17 cellular contexts compared by ENCODE assay signal in the genomic region with DNA sequence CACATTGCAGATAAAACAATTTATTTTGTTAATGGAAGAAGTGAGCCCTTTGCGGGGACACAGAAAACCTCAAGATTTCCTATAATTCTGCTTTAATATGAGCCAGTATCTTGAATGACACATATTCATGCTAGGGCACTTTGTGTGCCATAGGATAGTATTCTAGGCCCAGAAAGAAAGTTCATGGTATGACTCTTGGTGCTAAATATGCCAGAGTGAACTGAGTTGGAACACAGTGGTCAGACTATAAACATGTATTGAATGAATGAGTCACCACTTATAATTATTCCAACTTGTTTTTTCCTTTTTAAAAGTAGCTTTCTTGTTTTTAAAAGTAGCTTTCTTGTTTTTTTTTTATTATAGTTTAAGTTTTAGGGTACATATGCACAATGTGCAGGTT. TPM values are rescaled to one million over a fixed set of nuclear protein-coding genes. Genes with fewer than 3 reads are reported as not detected.
DNase-seq lines count a peak whose midpoint lies in the region; ATAC-seq, FAIRE-seq and TF ChIP-seq lines count a peak whose summit lies in the region.
"Had no signal": no experiment of that assay in that cellular context is flagged by ENCODE, and none has a peak within 500 bp of the region (broad histone marks: within the 10 kb centered on the region; RNA-seq: fewer than 3 reads in every experiment).

No MANE protein-coding gene starts in this region.

- H3K36me3 ChIP-seq in PC-3 (ENCODE audit: low read depth, low read length) = no peaks in the 10 kb centered on the region
- H3K36me3 ChIP-seq in pancreas = no peaks in the 10 kb centered on the region
- H3K36me3 ChIP-seq in SJCRH30 = no peaks in the 10 kb centered on the region

- no peak overlapping the region for H3K27ac ChIP-seq in PC-3 (ENCODE audit: low read length)
- no peak overlapping the region for H3K27ac ChIP-seq in epithelial cell of prostate
- H3K27ac ChIP-seq in pancreas = no peak overlapping the region
- no peak overlapping the region for H3K27ac ChIP-seq in SJCRH30
- H3K27ac ChIP-seq: cardiac muscle cell had no signal

- intact Hi-C loops in PC-3 (cut with micrococcal nuclease) = no loop called here
- intact Hi-C loops in left colon (cut with DNase I, micrococcal nuclease) = no loop called here
- intact Hi-C loops in pancreas (cut with DNase I) = no loop called here

- H3K9me3 Mint-ChIP-seq in activated T-cell treated with anti-CD3 and anti-CD28 coated beads, Interleukin-2, amount 50 U/mL, for 24 hours = no peaks in the 10 kb centered on the region
- H3K9me3 Mint-ChIP-seq: activated naive CD4-positive, alpha-beta T cell treated with anti-CD3 and anti-CD28 coated beads, Interleukin-2, amount 10 ng/mL, durations not matched to agents 7 days and 5 days had no signal

- 0 out of 2 replicates have a peak, but pooled peaks cover 7% of the 10 kb centered on the region for H3K27me3 ChIP-seq in PC-3 (ENCODE audit: low read length)
- no peaks in the 10 kb centered on the region for H3K27me3 ChIP-seq in pancreas
- H3K27me3 ChIP-seq in SJCRH30 = no peaks in the 10 kb centered on the region
- H3K27me3 ChIP-seq: cardiac muscle cell had no signal

- peak; percentile 2 for DNase-seq in COLO829 (ENCODE audit: low spot score)
- DNase-seq in PC-3 = peak; percentile 44
- peak; percentile 10 for DNase-seq in epithelial cell of prostate (ENCODE audit: low read depth, low spot score)
- DNase-seq in left colon = no peak
- no peak for DNase-seq in activated T-cell treated with anti-CD3 and anti-CD28 coated beads, Interleukin-2, amount 50 U/mL, for 24 hours
- no peak for DNase-seq in pancreas
- no peak for DNase-seq in SJCRH30
- DNase-seq in GM19240 (ENCODE audit: insufficient read length, low spot score) = no peak
- DNase-seq: activated CD4-positive, alpha-beta T cell treated with anti-CD3 and anti-CD28 coated beads for 4 hours; activated naive CD4-positive, alpha-beta T cell treated with anti-CD3 and anti-CD28 coated beads, Interleukin-2, amount 10 ng/mL, durations not matched to agents 7 days and 5 days; CD4-positive, alpha-beta memory T cell; retina; SHP77 had no signal

- no peaks in the 10 kb centered on the region for H3K79me2 ChIP-seq in PC-3 (ENCODE audit: low read length)

- 96 to 99% methylated on average over 1 of the region's 1 CpG for WGBS in pancreas, 2 donors

- TF ChIP-seq CTCF in PC-3 (conservative IDR thresholded peaks at IDR 0.05; ENCODE audit: low read depth, low read length) (no peak), pancreas (IDR thresholded peaks at IDR 0.05) (no peak)

- no peak overlapping the region for H3K4me2 ChIP-seq in PC-3 (ENCODE audit: low read length)

- H3K4me3 ChIP-seq in PC-3 (ENCODE audit: low read length) = no peak overlapping the region
- H3K4me3 ChIP-seq in pancreas = no peak overlapping the region
- H3K4me3 ChIP-seq in SJCRH30 = no peak overlapping the region
- H3K4me3 ChIP-seq: cardiac muscle cell had no signal

- ATAC-seq in PC-3 (peak; percentile 89), left colon (peak; percentile 48), pancreas (no peak)

- H3K4me3 Mint-ChIP-seq in activated T-cell treated with anti-CD3 and anti-CD28 coated beads, Interleukin-2, amount 50 U/mL, for 24 hours = no peak overlapping the region
- H3K4me3 Mint-ChIP-seq: activated naive CD4-positive, alpha-beta T cell treated with anti-CD3 and anti-CD28 coated beads, Interleukin-2, amount 10 ng/mL, durations not matched to agents 7 days and 5 days; CD4-positive, alpha-beta memory T cell had no signal

- no peaks in the 10 kb centered on the region for H3K27me3 Mint-ChIP-seq in activated T-cell treated with anti-CD3 and anti-CD28 coated beads, Interleukin-2, amount 50 U/mL, for 24 hours
- H3K27me3 Mint-ChIP-seq: activated naive CD4-positive, alpha-beta T cell treated with anti-CD3 and anti-CD28 coated beads, Interleukin-2, amount 10 ng/mL, durations not matched to agents 7 days and 5 days; CD4-positive, alpha-beta memory T cell had no signal

- no peak overlapping the region for H2AFZ ChIP-seq in PC-3 (ENCODE audit: low read length)

- FAIRE-seq in pancreas (lab: Jason Lieb, UNC) = no peak

- POLR2A ChIA-PET in PC-3 (lab: Charles Lee; ENCODE audit: unreplicated experiment) = interaction anchor here (0.6 kb wide), 1 partner anchor 770 kb away, joined by 3 read pairs; no protein-coding TSS in a partner anchor

- no peaks in the 10 kb centered on the region for H3K36me3 Mint-ChIP-seq in activated T-cell treated with anti-CD3 and anti-CD28 coated beads, Interleukin-2, amount 50 U/mL, for 24 hours (ENCODE audit: low read depth)
- H3K36me3 Mint-ChIP-seq: activated naive CD4-positive, alpha-beta T cell treated with anti-CD3 and anti-CD28 coated beads, Interleukin-2, amount 10 ng/mL, durations not matched to agents 7 days and 5 days; CD4-positive, alpha-beta memory T cell had no signal

- no peaks in the 10 kb centered on the region for H3F3A ChIP-seq in PC-3 (ENCODE audit: low read length, unreplicated experiment)

- BruUV-seq in PC-3 (replicated peaks; lab: Mats Ljungman, UMichigan) = no TSS peak

- no peaks in the 10 kb centered on the region for H3K4me1 Mint-ChIP-seq in activated T-cell treated with anti-CD3 and anti-CD28 coated beads, Interleukin-2, amount 50 U/mL, for 24 hours (ENCODE audit: low read depth)
- H3K4me1 Mint-ChIP-seq: activated naive CD4-positive, alpha-beta T cell treated with anti-CD3 and anti-CD28 coated beads, Interleukin-2, amount 10 ng/mL, durations not matched to agents 7 days and 5 days; CD4-positive, alpha-beta memory T cell had no signal

- H3K9me2 ChIP-seq in PC-3 (replicated peaks; ENCODE audit: low read length) = no peaks in the 10 kb centered on the region

- no peak overlapping the region for H3K27ac Mint-ChIP-seq in activated T-cell treated with anti-CD3 and anti-CD28 coated beads, Interleukin-2, amount 50 U/mL, for 24 hours
- H3K27ac Mint-ChIP-seq: activated naive CD4-positive, alpha-beta T cell treated with anti-CD3 and anti-CD28 coated beads, Interleukin-2, amount 10 ng/mL, durations not matched to agents 7 days and 5 days; CD4-positive, alpha-beta memory T cell had no signal

- H3K9ac ChIP-seq in PC-3 (ENCODE audit: low read length) = no peak overlapping the region

- CTCF ChIA-PET in PC-3 (lab: Charles Lee) = no interaction called here

- H3K9me3 ChIP-seq in PC-3 (ENCODE audit: low read length) (no peaks in the 10 kb centered on the region), pancreas (no peaks in the 10 kb centered on the region), SJCRH30 (replicated peaks) (no peaks in the 10 kb centered on the region)

- H3K4me1 ChIP-seq in PC-3 (ENCODE audit: insufficient read depth, low read length) = no peaks in the 10 kb centered on the region
- no peaks in the 10 kb centered on the region for H3K4me1 ChIP-seq in pancreas
- H3K4me1 ChIP-seq in SJCRH30 = no peaks in the 10 kb centered on the region

- H4K20me1 ChIP-seq in PC-3 (ENCODE audit: low read length) = no peaks in the 10 kb centered on the region

RNA-seq across cellular contexts. Expression of a gene that starts 46.0 kb away (rescaled TPM):
- total RNA-seq in PC-3 (2014; rRNA removed) (not detected in 2 replicates), left colon (under 1 TPM; 0.49 to 0.67 TPM), pancreas (under 1 TPM in 5 of 6 donors, not detected in 1; 0.06 to 0.22 (median 0.12) TPM)
- polyA plus RNA-seq in pancreas = under 1 TPM; 0.02 to 0.04 TPM
- total RNA-seq in SJCRH30 (2014; rRNA removed; shearing (Covaris generic)) = 0.02 TPM in 1 of 2 replicates, not detected in the other
- total RNA-seq: CD4-positive, alpha-beta memory T cell; HT-29; lung microvascular endothelial cell; T-helper 2 cell treated with Interferon-gamma antibody and Interleukin-4, amounts not matched to agents 100 ng/mL and 5 ng/mL, for 36 hours had no signal
- polyA plus RNA-seq: CD4-positive, alpha-beta memory T cell had no signal

Comparison
In these comparisons a context has a peak if more than half of its experiments do, and no peak if none do; other contexts are left out.
1. DNase-seq: peak in COLO829 (single experiment), PC-3 (single experiment) and epithelial cell of prostate (single experiment); none in left colon (0 of 2), activated T-cell treated with anti-CD3 and anti-CD28 coated beads, Interleukin-2, amount 50 U/mL, for 24 hours (single experiment), pancreas (0 of 6), SJCRH30 (0 of 2) and GM19240 (single experiment).
2. ATAC-seq: peak in PC-3 (single experiment) and left colon (single experiment); none in pancreas (0 of 4).